1 cellular context compared by ENCODE assay signal in genomic region chr4:157994863-157995262, GRCh38.
TF ChIP-seq lines count a peak whose summit lies in the region.

No MANE protein-coding gene starts in this region.

TF ChIP-seq in HepG2, 621 proteins besides CTCF, POLR2A, EP300 and RAD21 (continued from another document and continues in another):
- TF ChIP-seq MBD4 (IDR thresholded peaks at IDR 0.05; ENCODE audit: borderline replicate concordance, low read length) (peak; percentile 100), NR2F2 (IDR thresholded peaks at IDR 0.05; ENCODE audit: borderline replicate concordance, low read depth) (peak; percentile 94), AGO1 (IDR thresholded peaks at IDR 0.05; ENCODE audit: low read depth, low read length, poor library complexity, severe bottlenecking) (no peak), GATAD1 (CRISPR knock-in tag; IDR thresholded peaks at IDR 0.05) (peak; percentile 59; the same call in 1 of the 2 replicates), FOXO1 (CRISPR knock-in tag; IDR thresholded peaks at IDR 0.05) (peak; percentile 99), TOE1 (CRISPR knock-in tag; IDR thresholded peaks at IDR 0.05) (peak; percentile 90; the same call in 1 of the 2 replicates), TMF1 (CRISPR knock-in tag; IDR thresholded peaks at IDR 0.05; ENCODE audit: low read depth) (no peak), STAG1 (CRISPR knock-in tag; IDR thresholded peaks at IDR 0.05) (peak; percentile 34; the same call in 1 of the 2 replicates), POLR2AphosphoS2 (IDR thresholded peaks at IDR 0.05; ENCODE audit: low read depth, low read length) (no peak), MEIS1 (CRISPR knock-in tag; IDR thresholded peaks at IDR 0.05; ENCODE audit: borderline replicate concordance) (peak; percentile 61; the same call in 1 of the 2 replicates), HES4 (CRISPR knock-in tag; IDR thresholded peaks at IDR 0.05; ENCODE audit: borderline replicate concordance) (no peak), KDM4B (CRISPR knock-in tag; IDR thresholded peaks at IDR 0.05) (peak; percentile 97), ZNF503 (CRISPR knock-in tag; IDR thresholded peaks at IDR 0.05) (peak; percentile 99), EED (CRISPR knock-in tag; IDR thresholded peaks at IDR 0.05) (no peak), ZNF337 (CRISPR knock-in tag; IDR thresholded peaks at IDR 0.05; ENCODE audit: borderline replicate concordance, low read depth) (no peak), CCAR2 (optimal IDR thresholded peaks at IDR 0.05; ENCODE audit: low read depth, low read length) (no peak), TSC22D2 (CRISPR knock-in tag; IDR thresholded peaks at IDR 0.05; ENCODE audit: borderline replicate concordance) (peak; percentile 81; the same call in 1 of the 2 replicates), ASH2L (IDR thresholded peaks at IDR 0.05; ENCODE audit: insufficient read length, low read depth, low read length) (peak; percentile 74), FOXP1 (IDR thresholded peaks at IDR 0.05) (peak; percentile 96), FOXP1 (CRISPR knock-in tag; IDR thresholded peaks at IDR 0.05) (peak; percentile 100), HNF4G (IDR thresholded peaks at IDR 0.05; ENCODE audit: borderline replicate concordance, low read depth, low read length) (peak; percentile 75; the same call in 1 of the 2 replicates), HNF4G (CRISPR knock-in tag; IDR thresholded peaks at IDR 0.05; ENCODE audit: borderline replicate concordance, low read depth) (no peak), RAD51 (IDR thresholded peaks at IDR 0.05; ENCODE audit: borderline replicate concordance) (no peak), MAX (IDR thresholded peaks at IDR 0.05) (peak; percentile 43), MED13 (CRISPR knock-in tag; IDR thresholded peaks at IDR 0.05) (peak; percentile 96), MED8 (CRISPR knock-in tag; IDR thresholded peaks at IDR 0.05; ENCODE audit: insufficient replicate concordance) (peak; percentile 84), PAF1 (CRISPR knock-in tag; IDR thresholded peaks at IDR 0.05) (no peak), POLR2AphosphoS5 (IDR thresholded peaks at IDR 0.05; ENCODE audit: low read depth, low read length) (no peak), RARA (CRISPR knock-in tag; IDR thresholded peaks at IDR 0.05) (peak; percentile 91), PHF5A (CRISPR knock-in tag; IDR thresholded peaks at IDR 0.05; ENCODE audit: low read depth, unreplicated experiment) (peak; percentile 85), ZNF333 (CRISPR knock-in tag; IDR thresholded peaks at IDR 0.05; ENCODE audit: borderline replicate concordance) (no peak), ZNF75D (CRISPR knock-in tag; IDR thresholded peaks at IDR 0.05; ENCODE audit: borderline replicate concordance) (no peak), IRF1 (CRISPR knock-in tag; IDR thresholded peaks at IDR 0.05; ENCODE audit: low read depth) (no peak), ZNF891 (CRISPR knock-in tag; IDR thresholded peaks at IDR 0.05) (no peak), ZNF180 (CRISPR knock-in tag; IDR thresholded peaks at IDR 0.05; ENCODE audit: borderline replicate concordance, low read depth) (no peak), ZNF234 (CRISPR knock-in tag; conservative IDR thresholded peaks at IDR 0.05) (no peak), ZSCAN5A (CRISPR knock-in tag; IDR thresholded peaks at IDR 0.05; ENCODE audit: borderline replicate concordance) (peak; percentile 75; the same call in 1 of the 2 replicates), ZNF549 (CRISPR knock-in tag; IDR thresholded peaks at IDR 0.05) (no peak), ZNF83 (CRISPR knock-in tag; IDR thresholded peaks at IDR 0.05; ENCODE audit: borderline replicate concordance) (no peak), DNMT3B (CRISPR knock-in tag; conservative IDR thresholded peaks at IDR 0.05) (no peak; the same call in 1 of the 2 replicates), RNF2 (conservative IDR thresholded peaks at IDR 0.05; ENCODE audit: low read depth) (no peak), RELA (CRISPR knock-in tag; IDR thresholded peaks at IDR 0.05) (no peak), SP4 (CRISPR knock-in tag; IDR thresholded peaks at IDR 0.05) (no peak), ZNF790 (CRISPR knock-in tag; IDR thresholded peaks at IDR 0.05; ENCODE audit: borderline replicate concordance) (no peak), NFE2L2 (IDR thresholded peaks at IDR 0.05; ENCODE audit: low read length) (no peak), SAFB2 (CRISPR knock-in tag; IDR thresholded peaks at IDR 0.05; ENCODE audit: borderline replicate concordance, low read depth) (no peak; the same call in 1 of the 2 replicates), CREM (IDR thresholded peaks at IDR 0.05) (peak; percentile 97), CREM (CRISPR knock-in tag; IDR thresholded peaks at IDR 0.05) (no peak), ZNF550 (CRISPR knock-in tag; IDR thresholded peaks at IDR 0.05; ENCODE audit: borderline replicate concordance) (no peak), ZNF451 (CRISPR knock-in tag; IDR thresholded peaks at IDR 0.05) (no peak), FOSL2 (CRISPR knock-in tag; IDR thresholded peaks at IDR 0.05) (peak; percentile 91), SAP130 (CRISPR knock-in tag; IDR thresholded peaks at IDR 0.05; ENCODE audit: low read depth) (peak; percentile 87), ZNF512 (CRISPR knock-in tag; IDR thresholded peaks at IDR 0.05) (no peak), PHF8 (CRISPR knock-in tag; IDR thresholded peaks at IDR 0.05) (no peak; the same call in 1 of the 2 replicates), ZNF660 (CRISPR knock-in tag; IDR thresholded peaks at IDR 0.05; ENCODE audit: borderline replicate concordance, low read depth) (no peak), NR2C2 (CRISPR knock-in tag; IDR thresholded peaks at IDR 0.05; ENCODE audit: borderline replicate concordance) (peak; percentile 47; the same call in 1 of the 2 replicates), ATM (IDR thresholded peaks at IDR 0.05; ENCODE audit: borderline replicate concordance) (no peak), FOXK1 (CRISPR knock-in tag; IDR thresholded peaks at IDR 0.05; ENCODE audit: borderline replicate concordance, low read depth) (peak; percentile 98), ZNF225 (CRISPR knock-in tag; IDR thresholded peaks at IDR 0.05) (no peak), ZNF335 (CRISPR knock-in tag; IDR thresholded peaks at IDR 0.05) (peak; percentile 76; the same call in 1 of the 2 replicates), CBX2 (IDR thresholded peaks at IDR 0.05; ENCODE audit: low read depth, low read length) (no peak), CBX2 (CRISPR knock-in tag; IDR thresholded peaks at IDR 0.05; ENCODE audit: low read depth) (no peak), KDM5A (IDR thresholded peaks at IDR 0.05; ENCODE audit: borderline replicate concordance, low read length) (no peak)
- TF ChIP-seq, protein P1, sequence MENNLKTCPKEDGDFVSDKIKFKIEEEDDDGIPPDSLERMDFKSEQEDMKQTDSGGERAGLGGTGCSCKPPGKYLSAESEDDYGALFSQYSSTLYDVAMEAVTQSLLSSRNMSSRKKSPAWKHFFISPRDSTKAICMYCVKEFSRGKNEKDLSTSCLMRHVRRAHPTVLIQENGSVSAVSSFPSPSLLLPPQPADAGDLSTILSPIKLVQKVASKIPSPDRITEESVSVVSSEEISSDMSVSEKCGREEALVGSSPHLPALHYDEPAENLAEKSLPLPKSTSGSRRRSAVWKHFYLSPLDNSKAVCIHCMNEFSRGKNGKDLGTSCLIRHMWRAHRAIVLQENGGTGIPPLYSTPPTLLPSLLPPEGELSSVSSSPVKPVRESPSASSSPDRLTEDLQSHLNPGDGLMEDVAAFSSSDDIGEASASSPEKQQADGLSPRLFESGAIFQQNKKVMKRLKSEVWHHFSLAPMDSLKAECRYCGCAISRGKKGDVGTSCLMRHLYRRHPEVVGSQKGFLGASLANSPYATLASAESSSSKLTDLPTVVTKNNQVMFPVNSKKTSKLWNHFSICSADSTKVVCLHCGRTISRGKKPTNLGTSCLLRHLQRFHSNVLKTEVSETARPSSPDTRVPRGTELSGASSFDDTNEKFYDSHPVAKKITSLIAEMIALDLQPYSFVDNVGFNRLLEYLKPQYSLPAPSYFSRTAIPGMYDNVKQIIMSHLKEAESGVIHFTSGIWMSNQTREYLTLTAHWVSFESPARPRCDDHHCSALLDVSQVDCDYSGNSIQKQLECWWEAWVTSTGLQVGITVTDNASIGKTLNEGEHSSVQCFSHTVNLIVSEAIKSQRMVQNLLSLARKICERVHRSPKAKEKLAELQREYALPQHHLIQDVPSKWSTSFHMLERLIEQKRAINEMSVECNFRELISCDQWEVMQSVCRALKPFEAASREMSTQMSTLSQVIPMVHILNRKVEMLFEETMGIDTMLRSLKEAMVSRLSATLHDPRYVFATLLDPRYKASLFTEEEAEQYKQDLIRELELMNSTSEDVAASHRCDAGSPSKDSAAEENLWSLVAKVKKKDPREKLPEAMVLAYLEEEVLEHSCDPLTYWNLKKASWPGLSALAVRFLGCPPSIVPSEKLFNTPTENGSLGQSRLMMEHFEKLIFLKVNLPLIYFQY (CRISPR knock-in tag; IDR thresholded peaks at IDR 0.05; ENCODE audit: borderline replicate concordance), result peak; percentile 50
- TF ChIP-seq, protein P2, sequence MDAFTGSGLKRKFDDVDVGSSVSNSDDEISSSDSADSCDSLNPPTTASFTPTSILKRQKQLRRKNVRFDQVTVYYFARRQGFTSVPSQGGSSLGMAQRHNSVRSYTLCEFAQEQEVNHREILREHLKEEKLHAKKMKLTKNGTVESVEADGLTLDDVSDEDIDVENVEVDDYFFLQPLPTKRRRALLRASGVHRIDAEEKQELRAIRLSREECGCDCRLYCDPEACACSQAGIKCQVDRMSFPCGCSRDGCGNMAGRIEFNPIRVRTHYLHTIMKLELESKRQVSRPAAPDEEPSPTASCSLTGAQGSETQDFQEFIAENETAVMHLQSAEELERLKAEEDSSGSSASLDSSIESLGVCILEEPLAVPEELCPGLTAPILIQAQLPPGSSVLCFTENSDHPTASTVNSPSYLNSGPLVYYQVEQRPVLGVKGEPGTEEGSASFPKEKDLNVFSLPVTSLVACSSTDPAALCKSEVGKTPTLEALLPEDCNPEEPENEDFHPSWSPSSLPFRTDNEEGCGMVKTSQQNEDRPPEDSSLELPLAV (CRISPR knock-in tag; conservative IDR thresholded peaks at IDR 0.05; ENCODE audit: low read depth), result no peak
- TF ChIP-seq, protein P3, sequence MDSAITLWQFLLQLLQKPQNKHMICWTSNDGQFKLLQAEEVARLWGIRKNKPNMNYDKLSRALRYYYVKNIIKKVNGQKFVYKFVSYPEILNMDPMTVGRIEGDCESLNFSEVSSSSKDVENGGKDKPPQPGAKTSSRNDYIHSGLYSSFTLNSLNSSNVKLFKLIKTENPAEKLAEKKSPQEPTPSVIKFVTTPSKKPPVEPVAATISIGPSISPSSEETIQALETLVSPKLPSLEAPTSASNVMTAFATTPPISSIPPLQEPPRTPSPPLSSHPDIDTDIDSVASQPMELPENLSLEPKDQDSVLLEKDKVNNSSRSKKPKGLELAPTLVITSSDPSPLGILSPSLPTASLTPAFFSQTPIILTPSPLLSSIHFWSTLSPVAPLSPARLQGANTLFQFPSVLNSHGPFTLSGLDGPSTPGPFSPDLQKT (CRISPR knock-in tag; IDR thresholded peaks at IDR 0.05; ENCODE audit: borderline replicate concordance), result no peak
- TF ChIP-seq, protein P4, sequence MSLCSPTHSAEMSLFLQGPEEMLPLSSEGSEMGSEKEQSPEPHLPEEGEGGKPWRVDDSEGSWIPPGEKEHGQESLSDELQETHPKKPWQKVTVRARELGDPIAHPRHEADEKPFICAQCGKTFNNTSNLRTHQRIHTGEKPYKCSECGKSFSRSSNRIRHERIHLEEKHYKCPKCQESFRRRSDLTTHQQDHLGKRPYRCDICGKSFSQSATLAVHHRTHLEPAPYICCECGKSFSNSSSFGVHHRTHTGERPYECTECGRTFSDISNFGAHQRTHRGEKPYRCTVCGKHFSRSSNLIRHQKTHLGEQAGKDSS (CRISPR knock-in tag; IDR thresholded peaks at IDR 0.05; ENCODE audit: borderline replicate concordance, low read depth), result 0 out of 2 replicates have a peak, but pooled peaks have one; percentile 36
